3 cellular contexts compared by ENCODE assay signal in the genomic region with DNA sequence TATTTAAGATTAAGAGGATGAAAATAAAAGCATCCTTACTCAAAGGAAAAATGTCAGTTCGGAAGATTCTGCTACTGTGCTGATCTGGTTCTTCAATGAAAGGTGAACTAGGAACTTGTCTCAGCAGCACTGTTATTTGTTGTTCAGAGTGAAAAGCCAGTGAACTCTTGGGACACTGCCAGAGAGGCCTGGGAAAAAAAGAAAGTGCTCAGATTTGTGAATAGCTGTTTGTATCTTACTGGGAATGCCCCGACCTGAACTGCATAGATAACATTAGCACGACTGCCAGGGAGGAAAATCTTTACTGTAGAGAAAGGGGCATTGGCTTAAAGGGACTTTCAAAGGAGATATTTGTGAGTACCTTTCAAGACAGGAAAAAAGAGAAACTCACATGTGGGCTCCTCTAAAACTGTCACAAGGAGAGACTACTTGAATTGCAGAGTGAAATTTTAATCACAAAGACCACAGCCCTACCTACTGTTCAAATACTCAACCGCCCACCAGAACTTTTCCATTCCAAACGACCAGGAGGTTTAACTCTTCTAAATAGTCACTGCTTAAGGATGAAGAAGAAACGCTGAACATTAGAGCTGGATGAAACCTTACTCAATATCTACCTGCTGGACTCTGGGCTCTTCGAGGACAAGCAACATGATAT.
TF ChIP-seq lines count a peak whose summit lies in the region.

No MANE protein-coding gene starts in this region.

TF ChIP-seq in WTC11, 78 proteins besides CTCF, POLR2A, EP300 and RAD21 (continues in another document):
- TF ChIP-seq ZNF416 (CRISPR knock-in tag; IDR thresholded peaks at IDR 0.05) (no peak), MXD4 (CRISPR knock-in tag; IDR thresholded peaks at IDR 0.05; ENCODE audit: borderline replicate concordance) (no peak), ESRRA (CRISPR knock-in tag; IDR thresholded peaks at IDR 0.05; ENCODE audit: borderline replicate concordance) (no peak), NFYB (CRISPR knock-in tag; conservative IDR thresholded peaks at IDR 0.05; ENCODE audit: low read depth) (no peak), ZBTB21 (CRISPR knock-in tag; IDR thresholded peaks at IDR 0.05; ENCODE audit: borderline replicate concordance) (no peak), CREM (CRISPR knock-in tag; IDR thresholded peaks at IDR 0.05) (no peak)
- TF ChIP-seq, protein P1, sequence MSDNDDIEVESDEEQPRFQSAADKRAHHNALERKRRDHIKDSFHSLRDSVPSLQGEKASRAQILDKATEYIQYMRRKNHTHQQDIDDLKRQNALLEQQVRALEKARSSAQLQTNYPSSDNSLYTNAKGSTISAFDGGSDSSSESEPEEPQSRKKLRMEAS (CRISPR knock-in tag; IDR thresholded peaks at IDR 0.05) = no peak
- TF ChIP-seq, protein P2, sequence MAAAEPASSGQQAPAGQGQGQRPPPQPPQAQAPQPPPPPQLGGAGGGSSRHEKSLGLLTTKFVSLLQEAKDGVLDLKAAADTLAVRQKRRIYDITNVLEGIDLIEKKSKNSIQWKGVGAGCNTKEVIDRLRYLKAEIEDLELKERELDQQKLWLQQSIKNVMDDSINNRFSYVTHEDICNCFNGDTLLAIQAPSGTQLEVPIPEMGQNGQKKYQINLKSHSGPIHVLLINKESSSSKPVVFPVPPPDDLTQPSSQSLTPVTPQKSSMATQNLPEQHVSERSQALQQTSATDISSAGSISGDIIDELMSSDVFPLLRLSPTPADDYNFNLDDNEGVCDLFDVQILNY (CRISPR knock-in tag; IDR thresholded peaks at IDR 0.05) = no peak
- TF ChIP-seq, protein P3, sequence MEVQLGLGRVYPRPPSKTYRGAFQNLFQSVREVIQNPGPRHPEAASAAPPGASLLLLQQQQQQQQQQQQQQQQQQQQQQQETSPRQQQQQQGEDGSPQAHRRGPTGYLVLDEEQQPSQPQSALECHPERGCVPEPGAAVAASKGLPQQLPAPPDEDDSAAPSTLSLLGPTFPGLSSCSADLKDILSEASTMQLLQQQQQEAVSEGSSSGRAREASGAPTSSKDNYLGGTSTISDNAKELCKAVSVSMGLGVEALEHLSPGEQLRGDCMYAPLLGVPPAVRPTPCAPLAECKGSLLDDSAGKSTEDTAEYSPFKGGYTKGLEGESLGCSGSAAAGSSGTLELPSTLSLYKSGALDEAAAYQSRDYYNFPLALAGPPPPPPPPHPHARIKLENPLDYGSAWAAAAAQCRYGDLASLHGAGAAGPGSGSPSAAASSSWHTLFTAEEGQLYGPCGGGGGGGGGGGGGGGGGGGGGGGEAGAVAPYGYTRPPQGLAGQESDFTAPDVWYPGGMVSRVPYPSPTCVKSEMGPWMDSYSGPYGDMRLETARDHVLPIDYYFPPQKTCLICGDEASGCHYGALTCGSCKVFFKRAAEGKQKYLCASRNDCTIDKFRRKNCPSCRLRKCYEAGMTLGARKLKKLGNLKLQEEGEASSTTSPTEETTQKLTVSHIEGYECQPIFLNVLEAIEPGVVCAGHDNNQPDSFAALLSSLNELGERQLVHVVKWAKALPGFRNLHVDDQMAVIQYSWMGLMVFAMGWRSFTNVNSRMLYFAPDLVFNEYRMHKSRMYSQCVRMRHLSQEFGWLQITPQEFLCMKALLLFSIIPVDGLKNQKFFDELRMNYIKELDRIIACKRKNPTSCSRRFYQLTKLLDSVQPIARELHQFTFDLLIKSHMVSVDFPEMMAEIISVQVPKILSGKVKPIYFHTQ (CRISPR knock-in tag; IDR thresholded peaks at IDR 0.05) = no peak
- TF ChIP-seq, protein P4, sequence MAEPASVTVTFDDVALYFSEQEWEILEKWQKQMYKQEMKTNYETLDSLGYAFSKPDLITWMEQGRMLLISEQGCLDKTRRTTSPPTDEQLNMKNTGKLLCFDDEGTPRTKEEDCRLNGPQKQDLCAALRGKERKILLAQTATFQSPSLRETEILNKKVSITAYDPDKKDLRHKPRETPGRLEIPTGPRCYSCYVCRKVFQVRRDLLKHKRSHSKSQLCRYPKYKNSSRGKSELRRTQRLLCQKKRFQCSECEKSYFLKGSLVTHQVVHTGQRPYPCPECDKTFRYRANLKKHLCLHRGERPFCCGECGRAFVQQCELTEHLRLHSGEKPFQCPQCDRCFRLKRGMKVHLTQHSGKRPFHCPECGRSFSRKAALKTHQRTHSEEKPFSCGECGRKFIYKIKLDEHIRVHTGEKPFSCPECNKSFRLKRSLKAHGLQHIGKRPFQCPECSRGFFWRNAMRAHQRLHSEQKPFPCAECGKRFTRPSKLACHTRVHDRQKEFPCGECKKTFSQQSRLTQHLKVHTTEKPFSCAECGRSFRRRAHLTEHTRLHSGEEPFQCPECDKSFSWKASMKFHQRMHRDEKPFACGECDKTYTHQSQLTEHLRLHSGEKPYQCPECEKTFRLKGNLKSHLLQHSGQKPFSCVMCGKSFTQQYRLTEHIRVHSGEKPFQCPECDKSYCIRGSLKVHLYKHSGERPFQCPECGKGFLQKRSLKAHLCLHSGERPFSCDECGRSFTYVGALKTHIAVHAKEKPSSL (CRISPR knock-in tag; conservative IDR thresholded peaks at IDR 0.05) = no peak

TF ChIP-seq in H1, 55 proteins besides CTCF, POLR2A, EP300 and RAD21 (continues in another document):
- no peak for TF ChIP-seq SIX5 (IDR thresholded peaks at IDR 0.05; ENCODE audit: low read depth, low read length)
- TF ChIP-seq YY1 (IDR thresholded peaks at IDR 0.05; ENCODE audit: low read depth, low read length) = no peak
- no peak for TF ChIP-seq TBP (IDR thresholded peaks at IDR 0.05; ENCODE audit: low read depth, low read length)
- TF ChIP-seq EGR1 (IDR thresholded peaks at IDR 0.05; ENCODE audit: borderline replicate concordance, low read depth, low read length) = no peak
- no peak for TF ChIP-seq SP2 (IDR thresholded peaks at IDR 0.05; ENCODE audit: low read length)
- no peak for TF ChIP-seq NRF1 (IDR thresholded peaks at IDR 0.05; ENCODE audit: low read depth, low read length)
- TF ChIP-seq, protein P5, sequence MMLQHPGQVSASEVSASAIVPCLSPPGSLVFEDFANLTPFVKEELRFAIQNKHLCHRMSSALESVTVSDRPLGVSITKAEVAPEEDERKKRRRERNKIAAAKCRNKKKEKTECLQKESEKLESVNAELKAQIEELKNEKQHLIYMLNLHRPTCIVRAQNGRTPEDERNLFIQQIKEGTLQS (IDR thresholded peaks at IDR 0.05; ENCODE audit: insufficient read depth, low read depth, low read length) = no peak
- TF ChIP-seq TEAD4 (IDR thresholded peaks at IDR 0.05; ENCODE audit: low read depth, low read length) = no peak
- no peak for TF ChIP-seq NANOG (IDR thresholded peaks at IDR 0.05; ENCODE audit: insufficient read depth, low read depth, low read length, poor library complexity, severe bottlenecking)
- no peak for TF ChIP-seq JUND (IDR thresholded peaks at IDR 0.05; ENCODE audit: low read length)
- TF ChIP-seq KDM1A (IDR thresholded peaks at IDR 0.05; ENCODE audit: borderline replicate concordance, low read length) = no peak
- no peak for TF ChIP-seq BRCA1 (IDR thresholded peaks at IDR 0.05; ENCODE audit: low read depth, low read length)
- no peak for TF ChIP-seq KDM5A (IDR thresholded peaks at IDR 0.05; ENCODE audit: low read length)

TF ChIP-seq in HepG2, 621 proteins besides CTCF, POLR2A, EP300 and RAD21:
- TF ChIP-seq, protein P6, sequence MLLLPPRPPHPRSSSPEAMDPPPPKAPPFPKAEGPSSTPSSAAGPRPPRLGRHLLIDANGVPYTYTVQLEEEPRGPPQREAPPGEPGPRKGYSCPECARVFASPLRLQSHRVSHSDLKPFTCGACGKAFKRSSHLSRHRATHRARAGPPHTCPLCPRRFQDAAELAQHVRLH (CRISPR knock-in tag; IDR thresholded peaks at IDR 0.05; ENCODE audit: borderline replicate concordance, low read depth) = no peak
TF ChIP-seq in HepG2: peak in this region for 0.
